In genomic region chr2:111702119-111702808, GRCh38 we compare ENCODE assay signal across 9 cellular contexts.
DNase-seq lines count a peak whose midpoint lies in the region; ATAC-seq and TF ChIP-seq lines count a peak whose summit lies in the region.
"Had no signal": no experiment of that assay in that cellular context is flagged by ENCODE, and none has a peak within 500 bp of the region (broad histone marks: within the 10 kb centered on the region; RNA-seq: fewer than 3 reads in every experiment).

No MANE protein-coding gene starts in this region.

- H3K27ac ChIP-seq in adrenal gland = no peak overlapping the region

- no peaks in the 10 kb centered on the region for H3K9me3 ChIP-seq in adrenal gland (replicated peaks in 1 of 3)

- no peak for ATAC-seq in GM21515 (IDR thresholded peaks at IDR 0.05; ENCODE audit: unreplicated experiment)
- no peak for ATAC-seq in GM19397 (IDR thresholded peaks at IDR 0.05; ENCODE audit: unreplicated experiment)
- ATAC-seq: activated naive CD4-positive, alpha-beta T cell treated with anti-CD3 and anti-CD28 coated beads, Interleukin-2, amount 50 U/mL, for 72 hours had no signal

- H3K4me3 ChIP-seq in adrenal gland = no peak overlapping the region

- DNase-seq in DMS153 (lab: John Stamatoyannopoulos, UW) (peak; percentile 58), HuH-7.5 (ENCODE audit: low spot score) (peak; percentile 72), SK-N-DZ (ENCODE audit: low spot score) (peak; percentile 37), adrenal gland (peak; percentile 48 to 75 (median 53)), hepatic stellate cell (ENCODE audit: low spot score) (peak; percentile 74)
- peak; percentile 51 for DNase-seq in stimulated activated CD4-positive, alpha-beta T cell treated with anti-CD3 and anti-CD28 coated beads, Interleukin-12 subunit alpha, Interleukin-12 subunit beta, amount 100 ng/mL, for 4 hours

- H3K4me1 ChIP-seq in adrenal gland (replicated peaks in 1 of 2) = peaks cover 0 to 14% of the 10 kb centered on the region in 2 donors

- H3K36me3 ChIP-seq in adrenal gland (replicated peaks in 1 of 2) = no peaks in the 10 kb centered on the region

- H3K27me3 ChIP-seq in adrenal gland = no peaks in the 10 kb centered on the region

- 28 to 38% (median 38%) methylated on average over 14 of the region's 14 CpGs for WGBS in adrenal gland, 4 donors

- TF ChIP-seq CTCF in adrenal gland (IDR thresholded peaks at IDR 0.05) = peak; percentile 61 to 80 (median 74)

- TF ChIP-seq POLR2A in adrenal gland (IDR thresholded peaks at IDR 0.05) = no peak

- intact Hi-C loops in adrenal gland (cut with DNase I) = loop anchor here (10.0 kb wide), 2 partner anchors 587 to 887 kb away; no protein-coding TSS in a partner anchor
